In genomic region chr5:24389968-24390367, GRCh38 we compare ENCODE assay signal across 29 cellular contexts.
"Had no signal": no experiment of that assay in that cellular context is flagged by ENCODE, and none has a peak within 500 bp of the region (broad histone marks: within the 10 kb centered on the region; RNA-seq: fewer than 3 reads in every experiment).

No MANE protein-coding gene starts in this region.

- H3K27ac ChIP-seq: ascending aorta, breast epithelium, cardiac muscle cell, colonic mucosa, WERI-Rb-1 had no signal

- H3K9me3 ChIP-seq: colonic mucosa had no signal

- ATAC-seq: activated CD4-positive, CD25-positive, alpha-beta regulatory T cell treated with anti-CD3 and anti-CD28 coated beads, Interleukin-2, amount 50 U/mL, for 24 hours; activated CD8-positive, alpha-beta memory T cell treated with anti-CD3 and anti-CD28 coated beads, Interleukin-2, amount 10 ng/mL, durations not matched to agents 7 days and 5 days; activated CD8-positive, alpha-beta T cell treated with anti-CD3 and anti-CD28 coated beads for 36 hours; activated naive CD4-positive, alpha-beta T cell treated with anti-CD3 and anti-CD28 coated beads, Interleukin-2, amount 50 U/mL, for 72 hours; esophagus mucosa; T-helper 17 cell had no signal

- H3K4me3 ChIP-seq: ascending aorta, breast epithelium, cardiac muscle cell, colonic mucosa had no signal

- H3K4me1 ChIP-seq: ascending aorta, breast epithelium, colonic mucosa had no signal

- H3K36me3 ChIP-seq: ascending aorta, breast epithelium, cardiac muscle cell, colonic mucosa, WERI-Rb-1 had no signal

- DNase-seq: activated B cell treated with CpG ODN at 0.5 μM for 24 hours; activated CD4-positive, alpha-beta T cell treated with anti-CD3 and anti-CD28 coated beads for 48 hours; activated CD4-positive, alpha-beta T cell treated with anti-CD3 and anti-CD28 coated beads, Interleukin-2, amount 50 U/mL, for 1 hour; activated CD4-positive, alpha-beta T cell treated with anti-CD3 and anti-CD28 coated beads, Interleukin-2, amount 50 U/mL, for 48 hours; activated CD8-positive, alpha-beta memory T cell treated with anti-CD3 and anti-CD28 coated beads, Interleukin-2, amount 10 ng/mL, durations not matched to agents 7 days and 5 days; activated CD8-positive, alpha-beta memory T cell treated with anti-CD3 and anti-CD28 coated beads, Interleukin-2, amount 50 U/mL, for 4 hours; activated CD8-positive, alpha-beta T cell treated with anti-CD3 and anti-CD28 coated beads for 36 hours; activated gamma-delta T cell; activated naive CD4-positive, alpha-beta T cell; activated naive CD4-positive, alpha-beta T cell treated with anti-CD3 and anti-CD28 coated beads, Interleukin-2, amount 10 ng/mL, durations not matched to agents 7 days and 5 days; activated naive CD8-positive, alpha-beta T cell treated with anti-CD3 and anti-CD28 coated beads, Interleukin-2, amount 10 ng/mL, durations not matched to agents 7 days and 5 days; activated T-cell treated with anti-CD3 and anti-CD28 coated beads, Interleukin-2, amount 50 U/mL, for 1 hour; activated T-cell treated with anti-CD3 and anti-CD28 coated beads, Interleukin-2, amount 50 U/mL, for 48 hours; central memory CD4-positive, alpha-beta T cell; cerebellar nuclear complex; colonic mucosa; effector CD8-positive, alpha-beta T cell; foreskin fibroblast; head of caudate nucleus; T-helper 1 cell; T-helper 17 cell; T1000; WERI-Rb-1 had no signal

- H3K27me3 ChIP-seq: ascending aorta, breast epithelium, cardiac muscle cell, colonic mucosa had no signal
